In the genomic region with DNA sequence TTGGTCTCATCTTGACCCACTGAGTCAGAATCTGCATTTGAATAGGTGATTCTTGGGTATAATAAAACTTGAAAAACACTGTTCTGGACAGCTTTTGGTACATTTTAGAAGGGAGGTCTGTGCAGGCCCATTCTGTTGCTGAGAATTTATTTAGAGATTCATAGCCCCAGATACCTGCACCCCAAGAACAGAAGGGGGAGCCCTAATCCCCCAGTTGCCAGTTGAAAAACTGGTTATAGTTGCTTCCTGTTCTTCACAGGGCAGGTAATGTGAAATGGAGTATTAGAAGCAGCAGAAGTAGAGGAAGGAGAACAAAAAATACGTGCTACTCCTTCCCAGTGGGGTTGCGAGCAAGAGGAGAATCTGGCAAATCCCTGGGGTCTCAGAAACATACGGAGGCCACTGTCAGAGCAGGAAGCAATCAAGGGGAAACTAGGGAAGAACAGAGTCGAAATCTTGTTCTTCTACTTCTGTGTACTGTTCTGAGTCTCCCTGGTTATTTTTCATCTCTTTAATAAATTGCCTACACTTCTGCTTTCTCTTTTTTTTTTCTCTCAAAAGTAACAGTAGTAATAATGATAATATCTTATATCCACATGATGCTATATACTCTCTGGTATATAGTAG, we compare ENCODE assay signal across 8 cellular contexts. TPM values are rescaled to one million over a fixed set of nuclear protein-coding genes. Genes with fewer than 3 reads are reported as not detected.
DNase-seq lines count a peak whose midpoint lies in the region; ATAC-seq and TF ChIP-seq lines count a peak whose summit lies in the region.

No MANE protein-coding gene starts in this region.

- H3K4me3 ChIP-seq in neural cell (ENCODE audit: low read length), result no peak overlapping the region

- peak; percentile 35 for DNase-seq in EL
- DNase-seq in T-helper 1 cell, result peak in 3 of 5 donors; percentile 8 to 55 (median 15)
- DNase-seq in dermis blood vessel endothelial cell, result peak; percentile 29
- no peak for DNase-seq in GF-D8 (lab: John Stamatoyannopoulos, UW)

- no peak overlapping the region for H3K4me2 ChIP-seq in neural cell (ENCODE audit: low read length)

- no peak overlapping the region for H3K27ac ChIP-seq in neural cell (ENCODE audit: low read length)

- H3K36me3 ChIP-seq in neural cell (ENCODE audit: insufficient read depth, low read length), result no peaks in the 10 kb centered on the region

- H2AFZ ChIP-seq in neural cell (ENCODE audit: low read depth, low read length), result no peak overlapping the region

- no peaks in the 10 kb centered on the region for H3K9me3 ChIP-seq in neural cell (ENCODE audit: low read length)

- H3K9ac ChIP-seq in neural cell (ENCODE audit: low read length), result no peak overlapping the region

- no peaks in the 10 kb centered on the region for H3F3A ChIP-seq in neural cell (ENCODE audit: insufficient read depth, low read length, poor library complexity, severe bottlenecking)

- no peaks in the 10 kb centered on the region for H3K27me3 ChIP-seq in neural cell (ENCODE audit: insufficient read depth, low read depth, low read length)

- ATAC-seq in GM19372 (IDR thresholded peaks at IDR 0.05; ENCODE audit: low read depth, unreplicated experiment) (peak; percentile 92), HG03354 (IDR thresholded peaks at IDR 0.05; ENCODE audit: poor library complexity, severe bottlenecking, unreplicated experiment) (peak; percentile 84), GM21825 (IDR thresholded peaks at IDR 0.05; ENCODE audit: unreplicated experiment) (no peak)

- TF ChIP-seq CTCF in neural cell (IDR thresholded peaks at IDR 0.05; ENCODE audit: poor library complexity, severe bottlenecking), result peak; percentile 37

- TF ChIP-seq EP300 in neural cell (conservative IDR thresholded peaks at IDR 0.05; ENCODE audit: poor library complexity, severe bottlenecking), result no peak

- peak; percentile 39 for TF ChIP-seq RAD21 in neural cell (conservative IDR thresholded peaks at IDR 0.05)

- H3K9me2 ChIP-seq in neural cell (ENCODE audit: insufficient read depth, low read length), result no peaks in the 10 kb centered on the region

- H4K20me1 ChIP-seq in neural cell (ENCODE audit: insufficient read depth), result no peaks in the 10 kb centered on the region

- H3K79me2 ChIP-seq in neural cell (replicated peaks; ENCODE audit: insufficient read depth, low read length), result no peaks in the 10 kb centered on the region

TF ChIP-seq in neural cell, 6 proteins besides CTCF, POLR2A, EP300 and RAD21:
- no peak for TF ChIP-seq MXI1 (conservative IDR thresholded peaks at IDR 0.05; ENCODE audit: poor library complexity, severe bottlenecking)
- no peak for TF ChIP-seq EZH2 (IDR thresholded peaks at IDR 0.05; ENCODE audit: borderline replicate concordance, insufficient read depth, low read length, poor library complexity, severe bottlenecking)
- TF ChIP-seq, protein P1, sequence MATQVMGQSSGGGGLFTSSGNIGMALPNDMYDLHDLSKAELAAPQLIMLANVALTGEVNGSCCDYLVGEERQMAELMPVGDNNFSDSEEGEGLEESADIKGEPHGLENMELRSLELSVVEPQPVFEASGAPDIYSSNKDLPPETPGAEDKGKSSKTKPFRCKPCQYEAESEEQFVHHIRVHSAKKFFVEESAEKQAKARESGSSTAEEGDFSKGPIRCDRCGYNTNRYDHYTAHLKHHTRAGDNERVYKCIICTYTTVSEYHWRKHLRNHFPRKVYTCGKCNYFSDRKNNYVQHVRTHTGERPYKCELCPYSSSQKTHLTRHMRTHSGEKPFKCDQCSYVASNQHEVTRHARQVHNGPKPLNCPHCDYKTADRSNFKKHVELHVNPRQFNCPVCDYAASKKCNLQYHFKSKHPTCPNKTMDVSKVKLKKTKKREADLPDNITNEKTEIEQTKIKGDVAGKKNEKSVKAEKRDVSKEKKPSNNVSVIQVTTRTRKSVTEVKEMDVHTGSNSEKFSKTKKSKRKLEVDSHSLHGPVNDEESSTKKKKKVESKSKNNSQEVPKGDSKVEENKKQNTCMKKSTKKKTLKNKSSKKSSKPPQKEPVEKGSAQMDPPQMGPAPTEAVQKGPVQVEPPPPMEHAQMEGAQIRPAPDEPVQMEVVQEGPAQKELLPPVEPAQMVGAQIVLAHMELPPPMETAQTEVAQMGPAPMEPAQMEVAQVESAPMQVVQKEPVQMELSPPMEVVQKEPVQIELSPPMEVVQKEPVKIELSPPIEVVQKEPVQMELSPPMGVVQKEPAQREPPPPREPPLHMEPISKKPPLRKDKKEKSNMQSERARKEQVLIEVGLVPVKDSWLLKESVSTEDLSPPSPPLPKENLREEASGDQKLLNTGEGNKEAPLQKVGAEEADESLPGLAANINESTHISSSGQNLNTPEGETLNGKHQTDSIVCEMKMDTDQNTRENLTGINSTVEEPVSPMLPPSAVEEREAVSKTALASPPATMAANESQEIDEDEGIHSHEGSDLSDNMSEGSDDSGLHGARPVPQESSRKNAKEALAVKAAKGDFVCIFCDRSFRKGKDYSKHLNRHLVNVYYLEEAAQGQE (IDR thresholded peaks at IDR 0.05; ENCODE audit: borderline replicate concordance), result no peak
- peak; percentile 20 for TF ChIP-seq SMC3 (conservative IDR thresholded peaks at IDR 0.05; ENCODE audit: poor library complexity)
- no peak for TF ChIP-seq TAF1 (IDR thresholded peaks at IDR 0.05; ENCODE audit: low read depth)
- no peak for TF ChIP-seq POLR2AphosphoS5 (IDR thresholded peaks at IDR 0.05)

RNA-seq across cellular contexts. Expression of gene CLCA2, which starts 4.6 kb away (rescaled TPM):
- total RNA-seq in dermis blood vessel endothelial cell, result under 0.01 TPM in 1 of 2 replicates, not detected in the other
- polyA plus RNA-seq in neural cell, result not detected in 2 replicates
- polyA minus RNA-seq in neural cell, result not detected in 2 replicates

RNA-seq across cellular contexts. Expression of gene ODF2L, which starts 23.3 kb away (rescaled TPM):
- 42.5 and 63.6 TPM in 2 replicates for total RNA-seq in dermis blood vessel endothelial cell
- polyA plus RNA-seq in neural cell, result 97.6 and 138 TPM in 2 replicates
- polyA minus RNA-seq in neural cell, result 199 and 230 TPM in 2 replicates

RNA-seq across cellular contexts. Expression of gene CLCA1, which starts 49.3 kb away (rescaled TPM):
- not detected in 2 replicates for total RNA-seq in dermis blood vessel endothelial cell
- polyA plus RNA-seq in neural cell, result not detected in 2 replicates
- polyA minus RNA-seq in neural cell, result not detected in 2 replicates
